In the genomic region with DNA sequence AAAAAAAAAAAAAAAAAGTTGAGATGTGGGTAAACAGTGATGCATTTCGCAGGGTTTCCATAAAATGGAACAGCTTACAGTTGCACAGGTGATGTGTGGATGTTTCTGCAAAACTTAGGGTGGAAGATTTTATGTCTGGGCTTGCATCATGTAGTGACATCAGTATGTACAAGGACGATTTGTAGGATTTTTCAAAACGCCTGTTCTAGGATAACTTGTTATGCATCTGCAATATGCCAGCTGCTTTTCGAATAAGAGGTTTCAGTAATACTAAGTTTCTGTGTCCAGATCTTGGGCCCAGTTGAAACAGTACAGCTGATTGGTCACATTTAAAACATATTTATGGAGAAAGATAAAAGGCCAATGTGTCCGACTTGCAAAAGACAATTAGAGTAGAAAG, we compare ENCODE assay signal across 8 cellular contexts. TPM values are rescaled to one million over a fixed set of nuclear protein-coding genes. Genes with fewer than 3 reads are reported as not detected.
A peak's percentile ranks its signal among the peaks of the same experiment; 100 is the strongest.
DNase-seq lines count a peak whose midpoint lies in the region; ATAC-seq, FAIRE-seq and TF ChIP-seq lines count a peak whose summit lies in the region.

No MANE protein-coding gene starts in this region.

- CTCF ChIA-PET in K562 (lab: Yijun Ruan, JAX; ENCODE audit: low intra/inter-chr PET ratio): no interaction called here

- H3K9ac ChIP-seq in Karpas-422 (ENCODE audit: low read length) (peak overlapping the region; percentile 89), K562 (ENCODE audit: insufficient read depth in 1 of 2, low read depth in 2 of 2, low read length in 2 of 2) (peak overlapping the region in 1 of 2 experiments; percentile 81; a peak in 2 of 4 replicates)

- TF ChIP-seq EP300 in K562 (IDR thresholded peaks at IDR 0.05; ENCODE audit: low read length): no peak

- no peaks in the 10 kb centered on the region for H3K9me2 ChIP-seq in Karpas-422 (replicated peaks; ENCODE audit: insufficient read depth, low read length)

- FAIRE-seq in K562 (lab: Jason Lieb, UNC): no peak

- TF ChIP-seq POLR2A in K562 (conservative IDR thresholded peaks at IDR 0.05): no peak

- POLR2A ChIA-PET in K562 (lab: Yijun Ruan, JAX): interaction anchor here (0.5 to 1.5 kb wide), 5 partner anchors 9 to 453 kb away, joined by 3 to 12 read pairs (median 3); no protein-coding TSS in a partner anchor

- H3K27ac ChIP-seq in Karpas-422 (ENCODE audit: low read length) (no peak overlapping the region), K562 (ENCODE audit: extremely low read depth, low read depth, low read length) (peak overlapping the region; percentile 96; the same call in 2 of the 3 replicates)

- DNase-seq in ELR (ENCODE audit: low read depth) (peak; percentile 40), Karpas-422 (peak; percentile 51), K562 (ENCODE audit: extremely low read depth in 1 of 4, low spot score in 3 of 4) (peak in 3 of 4 experiments; percentile 22 to 39 (median 29)), medulla oblongata (ENCODE audit: extremely low spot score) (peak; percentile 39), ecto neural progenitor cell (ENCODE audit: low spot score) (no peak)

- H3K9me3 ChIP-seq in Karpas-422 (ENCODE audit: low read length): no peaks in the 10 kb centered on the region
- no peaks in the 10 kb centered on the region for H3K9me3 ChIP-seq in K562 (replicated peaks; ENCODE audit: control insufficient read depth, insufficient read depth, low read depth, low read length)

- H4K20me1 ChIP-seq in Karpas-422 (ENCODE audit: insufficient read depth, low read depth, low read length) (peaks cover 4% of the 10 kb centered on the region; the same call in 1 of the 2 replicates), K562 (replicated peaks; ENCODE audit: control insufficient read depth, insufficient read depth, low read length) (no peaks in the 10 kb centered on the region)

- ATAC-seq in K562: peak; percentile 16
- no peak for ATAC-seq in GM21528 (IDR thresholded peaks at IDR 0.05; ENCODE audit: low FRiP score, unreplicated experiment)
- ATAC-seq in GM19351 (IDR thresholded peaks at IDR 0.05; ENCODE audit: unreplicated experiment): no peak
- ATAC-seq in GM18858 (IDR thresholded peaks at IDR 0.05; ENCODE audit: unreplicated experiment): no peak

- H3K4me3 ChIP-seq in Karpas-422 (ENCODE audit: low read length): peak overlapping the region; percentile 84
- peak overlapping the region; percentile 75 for H3K4me3 ChIP-seq in K562

- TSS peak; percentile 50 for BruUV-seq in K562 (replicated peaks; lab: Mats Ljungman, UMichigan)

- H3K79me2 ChIP-seq in Karpas-422 (ENCODE audit: low read length) (peaks cover 52% of the 10 kb centered on the region), K562 (ENCODE audit: control insufficient read depth, insufficient read depth, low read length) (peaks cover 57% of the 10 kb centered on the region)

- H3K36me3 ChIP-seq in Karpas-422 (ENCODE audit: insufficient read depth, low read length) (no peaks in the 10 kb centered on the region), K562 (ENCODE audit: control insufficient read depth, insufficient read depth, low read length) (no peaks in the 10 kb centered on the region)

- no peak for TF ChIP-seq RAD21 in K562 (CRISPR knock-in tag; conservative IDR thresholded peaks at IDR 0.05 in 1 of 2, IDR thresholded peaks at IDR 0.05 in 1 of 2)

- no peaks in the 10 kb centered on the region for H3K9me1 ChIP-seq in K562 (ENCODE audit: control insufficient read depth, insufficient read depth, low read length)

- no peak for TF ChIP-seq CTCF in K562 (IDR thresholded peaks at IDR 0.05 in 2 of 3, conservative IDR thresholded peaks at IDR 0.05 in 1 of 3; ENCODE audit: insufficient read depth in 2 of 3, low read depth in 1 of 3, low read length in 3 of 3)

- no peaks in the 10 kb centered on the region for H3K27me3 ChIP-seq in Karpas-422 (ENCODE audit: low read length)
- no peaks in the 10 kb centered on the region for H3K27me3 ChIP-seq in K562 (ENCODE audit: control insufficient read depth in 2 of 2, insufficient read depth in 2 of 2, low read length in 2 of 2)

- 1% methylated on average over 5 of the region's 5 CpGs for WGBS in K562 (ENCODE audit: insufficient coverage, low coverage, missing lambda C conversion rate)

- H3K4me1 ChIP-seq in Karpas-422 (ENCODE audit: low read length) (peaks cover 31% of the 10 kb centered on the region), K562 (replicated peaks in 1 of 2; ENCODE audit: control insufficient read depth in 2 of 2, insufficient read depth in 2 of 2, low read length in 2 of 2) (peaks cover 9 to 24% of the 10 kb centered on the region in 2 experiments)

- H2AFZ ChIP-seq in Karpas-422 (ENCODE audit: low read length) (no peak overlapping the region), K562 (ENCODE audit: low read depth, low read length) (peak overlapping the region; percentile 97; the same call in 1 of the 2 replicates)

- in situ Hi-C loops in K562 (cut with MboI): no loop called here

- intact Hi-C loops in K562 (cut with micrococcal nuclease): no loop called here

- peak overlapping the region; percentile 93 for H3K4me2 ChIP-seq in Karpas-422 (ENCODE audit: low read depth, low read length, poor library complexity, severe bottlenecking)
- H3K4me2 ChIP-seq in K562 (ENCODE audit: insufficient read depth, low read length): peak overlapping the region; percentile 86

TF ChIP-seq in K562, 482 proteins besides CTCF, POLR2A, EP300 and RAD21 (continues in another document):
- TF ChIP-seq SMARCB1 (IDR thresholded peaks at IDR 0.05; ENCODE audit: insufficient read length, low read depth) (no peak), FOXA3 (CRISPR knock-in tag; conservative IDR thresholded peaks at IDR 0.05 in 1 of 2, IDR thresholded peaks at IDR 0.05 in 1 of 2) (no peak), ZNF239 (CRISPR knock-in tag; IDR thresholded peaks at IDR 0.05) (no peak), NR4A1 (CRISPR knock-in tag; IDR thresholded peaks at IDR 0.05) (no peak), NR4A1 (tag; IDR thresholded peaks at IDR 0.05) (no peak), TBL1XR1 (IDR thresholded peaks at IDR 0.05; ENCODE audit: low read length in 2 of 2) (no peak), MYBL2 (IDR thresholded peaks at IDR 0.05; ENCODE audit: low read depth) (no peak), MYBL2 (CRISPR knock-in tag; IDR thresholded peaks at IDR 0.05; ENCODE audit: borderline replicate concordance) (no peak), RFX1 (IDR thresholded peaks at IDR 0.05) (no peak), ESRRB (CRISPR knock-in tag; IDR thresholded peaks at IDR 0.05; ENCODE audit: borderline replicate concordance) (no peak), SNRNP70 (optimal IDR thresholded peaks at IDR 0.05; ENCODE audit: low read depth, low read length) (no peak), SMC3 (conservative IDR thresholded peaks at IDR 0.05; ENCODE audit: insufficient read depth, low read depth, low read length) (no peak), SMARCA4 (IDR thresholded peaks at IDR 0.05) (no peak), CEBPG (CRISPR knock-in tag; IDR thresholded peaks at IDR 0.05) (peak; percentile 78), CEBPG (tag; conservative IDR thresholded peaks at IDR 0.05 in 1 of 2, IDR thresholded peaks at IDR 0.05 in 1 of 2) (peak; percentile 57 to 63), ZNF583 (CRISPR knock-in tag; IDR thresholded peaks at IDR 0.05) (no peak), GTF2F1 (IDR thresholded peaks at IDR 0.05; ENCODE audit: low read depth, low read length) (no peak), NCOA2 (IDR thresholded peaks at IDR 0.05; ENCODE audit: partially characterized antibody in 2 of 2) (no peak), CBX3 (IDR thresholded peaks at IDR 0.05; ENCODE audit: borderline replicate concordance in 1 of 2, low read length in 2 of 2) (no peak)
- TF ChIP-seq, protein P1, sequence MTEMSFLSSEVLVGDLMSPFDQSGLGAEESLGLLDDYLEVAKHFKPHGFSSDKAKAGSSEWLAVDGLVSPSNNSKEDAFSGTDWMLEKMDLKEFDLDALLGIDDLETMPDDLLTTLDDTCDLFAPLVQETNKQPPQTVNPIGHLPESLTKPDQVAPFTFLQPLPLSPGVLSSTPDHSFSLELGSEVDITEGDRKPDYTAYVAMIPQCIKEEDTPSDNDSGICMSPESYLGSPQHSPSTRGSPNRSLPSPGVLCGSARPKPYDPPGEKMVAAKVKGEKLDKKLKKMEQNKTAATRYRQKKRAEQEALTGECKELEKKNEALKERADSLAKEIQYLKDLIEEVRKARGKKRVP (CRISPR knock-in tag; IDR thresholded peaks at IDR 0.05): peak; percentile 12; the same call in 1 of the 2 replicates

RNA-seq across cellular contexts. Expression of a gene that starts 1.2 kb away (rescaled TPM):
- 34.5 and 56.7 TPM in 2 replicates for total RNA-seq in Karpas-422 (2014; rRNA removed; shearing (Covaris generic); ENCODE audit: low replicate concordance)
- 56.0 and 99.3 TPM in 2 replicates for total RNA-seq in K562 (2011; cell fraction: chromatin; rRNA removed; ENCODE audit: low replicate concordance)
- total RNA-seq in K562 (2011; cell fraction: nucleolus; rRNA removed): 26.2 and 43.8 TPM in 2 replicates
- 28.8 and 32.3 TPM in 2 replicates for total RNA-seq in K562 (2011; cell fraction: nucleoplasm; rRNA removed)
- total RNA-seq in K562 (2014; rRNA removed) (26.8 and 27.8 TPM in 2 replicates), K562 (2014; rRNA removed; fragmentation: Illumina TruSeq; extraction: Trizol) (27.3 and 29.2 TPM in 2 replicates), K562 (2015; rRNA removed; fragmentation: Illumina TruSeq; extraction: Trizol) (24.1 and 30.6 TPM in 2 replicates), K562 (2021) (30.0 and 30.8 TPM in 2 replicates)
- polyA plus RNA-seq in K562 (2011; rRNA removed) (26.6 and 32.8 TPM in 2 replicates), K562 (2014; fragmentation: Illumina TruSeq; extraction: Trizol) (17.8 and 20.6 TPM in 2 replicates), K562 (2014; fragmentation: Nextera tagmentation; extraction: Ambion mirVana) (1 to 10 TPM; 5.0 to 7.1 TPM), K562 (2014; rRNA removed) (12.4 and 20.3 TPM in 2 replicates)
- 6.4 and 9.3 TPM in 2 replicates for polyA plus RNA-seq in K562 (2011; cell fraction: cytosol; rRNA removed)
- 31.6 and 32.6 TPM in 2 replicates for polyA plus RNA-seq in K562 (2011; cell fraction: nucleus; rRNA removed)
- polyA plus RNA-seq in K562 (2012): 8.3 and 15.8 TPM in 2 replicates
- 61.8 and 68.8 TPM in 2 replicates for polyA minus RNA-seq in K562 (2011; rRNA and poly(A)+ RNA removed)
- 14.2 and 19.1 TPM in 2 replicates for polyA minus RNA-seq in K562 (2011; cell fraction: cytosol; rRNA and poly(A)+ RNA removed)
- 50.9 and 73.2 TPM in 2 replicates for polyA minus RNA-seq in K562 (2011; cell fraction: nucleus; rRNA and poly(A)+ RNA removed)
